23 cellular contexts compared by ENCODE assay signal in the genomic region with DNA sequence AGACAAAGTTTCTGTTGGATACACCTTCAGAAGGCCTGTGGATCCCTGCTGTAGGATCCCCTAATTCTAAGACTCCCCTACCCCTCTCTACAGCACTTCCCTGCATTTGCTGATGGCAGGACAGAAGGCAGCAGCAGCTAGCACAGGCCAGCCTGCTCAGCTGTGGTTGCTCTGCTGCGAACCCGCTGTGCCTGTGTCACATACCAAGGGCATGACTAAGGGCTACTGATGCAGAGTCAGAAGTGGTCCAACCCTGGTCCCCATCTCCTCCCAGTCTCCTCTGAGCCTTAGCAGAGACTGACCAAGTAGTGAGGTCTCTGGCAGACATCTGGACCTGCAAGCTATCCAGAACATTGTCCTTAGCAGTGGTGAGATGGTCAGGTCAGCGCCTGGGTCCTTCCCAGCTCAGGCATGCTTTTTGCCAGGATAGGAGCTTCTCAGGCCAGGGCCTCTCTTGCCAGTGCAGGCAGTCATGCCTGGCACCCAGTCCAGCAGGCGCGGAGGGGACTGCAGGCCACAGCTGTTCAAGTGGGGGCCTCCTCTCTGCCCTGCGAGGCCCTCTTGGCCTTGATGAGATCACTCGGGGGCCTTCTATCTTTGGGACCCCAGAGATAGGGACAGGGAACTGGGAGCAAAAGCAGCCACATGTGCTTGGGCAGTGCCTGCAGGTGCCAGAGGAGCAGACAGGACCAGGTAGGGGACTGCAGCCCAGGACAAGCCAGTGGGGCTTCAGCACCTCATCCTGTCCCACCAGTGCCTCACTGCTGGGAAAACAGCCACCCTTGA.
DNase-seq lines count a peak whose midpoint lies in the region; ATAC-seq and TF ChIP-seq lines count a peak whose summit lies in the region.
"Had no signal": no experiment of that assay in that cellular context is flagged by ENCODE, and none has a peak within 500 bp of the region (broad histone marks: within the 10 kb centered on the region; RNA-seq: fewer than 3 reads in every experiment).

No MANE protein-coding gene starts in this region.

- H3K4me1 Mint-ChIP-seq in activated T-helper 17 cell treated with anti-CD3 and anti-CD28 coated beads, Interleukin-2, amount 50 U/mL, for 72 hours = no peaks in the 10 kb centered on the region
- H3K4me1 Mint-ChIP-seq: activated CD8-positive, alpha-beta memory T cell treated with anti-CD3 and anti-CD28 coated beads, Interleukin-2, amount 10 ng/mL, durations not matched to agents 7 days and 5 days; CD14-positive monocyte had no signal

- TF ChIP-seq CTCF in AG10803 (conservative IDR thresholded peaks at IDR 0.05; ENCODE audit: low read length) (no peak), adrenal gland (IDR thresholded peaks at IDR 0.05) (no peak)

- DNase-seq in AG10803 (ENCODE audit: low read depth) (peak; percentile 3), HS-27A (ENCODE audit: low read depth) (peak; percentile 56), adrenal gland (peak in 4 of 7 donors; percentile 53 to 61 (median 57)), myocyte (ENCODE audit: low read depth) (peak; percentile 58), dedifferentiated amniotic fluid mesenchymal stem cell (ENCODE audit: extremely low spot score) (no peak)
- no peak for DNase-seq in central memory CD4-positive, alpha-beta T cell
- DNase-seq: activated CD4-positive, alpha-beta T cell treated with anti-CD3 and anti-CD28 coated beads for 4 hours; activated CD8-positive, alpha-beta memory T cell treated with anti-CD3 and anti-CD28 coated beads, Interleukin-2, amount 10 ng/mL, durations not matched to agents 7 days and 5 days; effector memory CD8-positive, alpha-beta T cell; GDM1; HCEC 1CT; KBM-7; NCI-H526 treated with DMSO at 0.1 percent for 48 hours; SHP77; sigmoid colon had no signal

- H3K4me1 ChIP-seq in adrenal gland (replicated peaks in 1 of 2) = peaks cover 16 to 17% of the 10 kb centered on the region in 2 donors

- H3K27ac Mint-ChIP-seq in activated T-helper 17 cell treated with anti-CD3 and anti-CD28 coated beads, Interleukin-2, amount 50 U/mL, for 72 hours = no peak overlapping the region
- H3K27ac Mint-ChIP-seq: activated CD8-positive, alpha-beta memory T cell treated with anti-CD3 and anti-CD28 coated beads, Interleukin-2, amount 10 ng/mL, durations not matched to agents 7 days and 5 days; activated naive CD8-positive, alpha-beta T cell; activated T-helper 1 cell treated with anti-CD3 and anti-CD28 coated beads, Interleukin-12 subunit alpha, Interleukin-12 subunit beta, Interleukin-2, Interleukin-4 antibody, amounts not matched to agents 30 ng/mL and 10 ng/mL and 1 ng/mL, durations not matched to agents 14 hours and 24 hours and 36 hours; CD14-positive monocyte; effector memory CD8-positive, alpha-beta T cell; natural killer cell treated with Interleukin-12 subunit alpha and Interleukin-12 subunit beta and Interleukin-15 and Interleukin-18, amount 100 ng/mL, for 72 hours had no signal

- H3K36me3 ChIP-seq in adrenal gland (replicated peaks in 1 of 2) = no peaks in the 10 kb centered on the region
- H3K36me3 ChIP-seq: esophagus muscularis mucosa, sigmoid colon, vagina had no signal

- intact Hi-C loops in adrenal gland (cut with DNase I) = no loop called here

- no peak overlapping the region for H3K4me3 Mint-ChIP-seq in activated T-helper 17 cell treated with anti-CD3 and anti-CD28 coated beads, Interleukin-2, amount 50 U/mL, for 72 hours
- H3K4me3 Mint-ChIP-seq: activated CD8-positive, alpha-beta memory T cell treated with anti-CD3 and anti-CD28 coated beads, Interleukin-2, amount 10 ng/mL, durations not matched to agents 7 days and 5 days; activated naive CD8-positive, alpha-beta T cell; activated T-helper 1 cell treated with anti-CD3 and anti-CD28 coated beads, Interleukin-12 subunit alpha, Interleukin-12 subunit beta, Interleukin-2, Interleukin-4 antibody, amounts not matched to agents 30 ng/mL and 10 ng/mL and 1 ng/mL, durations not matched to agents 14 hours and 24 hours and 36 hours; CD14-positive monocyte; effector memory CD8-positive, alpha-beta T cell; natural killer cell treated with Interleukin-12 subunit alpha and Interleukin-12 subunit beta and Interleukin-15 and Interleukin-18, amount 100 ng/mL, for 72 hours had no signal

- peak overlapping the region in 3 of 5 donors; percentile 45 to 69 (median 56) for H3K27ac ChIP-seq in adrenal gland
- H3K27ac ChIP-seq: esophagus muscularis mucosa, sigmoid colon, vagina had no signal

- no peaks in the 10 kb centered on the region for H3K27me3 Mint-ChIP-seq in activated T-helper 17 cell treated with anti-CD3 and anti-CD28 coated beads, Interleukin-2, amount 50 U/mL, for 72 hours
- H3K27me3 Mint-ChIP-seq: activated CD8-positive, alpha-beta memory T cell treated with anti-CD3 and anti-CD28 coated beads, Interleukin-2, amount 10 ng/mL, durations not matched to agents 7 days and 5 days; activated naive CD8-positive, alpha-beta T cell; effector memory CD8-positive, alpha-beta T cell; natural killer cell treated with Interleukin-12 subunit alpha and Interleukin-12 subunit beta and Interleukin-15 and Interleukin-18, amount 100 ng/mL, for 72 hours had no signal

- WGBS in adrenal gland, 4 donors = 70 to 78% (median 78%) methylated on average over 2 to 7 of the region's 7 CpGs; no CpG with 5 or more reads in 1 of the 4 donors

- H3K27me3 ChIP-seq in adrenal gland = no peaks in the 10 kb centered on the region
- H3K27me3 ChIP-seq: esophagus muscularis mucosa, sigmoid colon, vagina had no signal

- H3K9me3 Mint-ChIP-seq in activated T-helper 17 cell treated with anti-CD3 and anti-CD28 coated beads, Interleukin-2, amount 50 U/mL, for 72 hours = peaks cover under 1% of the 10 kb centered on the region

- H3K4me3 ChIP-seq in AG10803 (ENCODE audit: low read length) (no peak overlapping the region), adrenal gland (no peak overlapping the region)
- H3K4me3 ChIP-seq: esophagus muscularis mucosa, sigmoid colon, vagina had no signal

- H3K36me3 Mint-ChIP-seq in activated T-helper 17 cell treated with anti-CD3 and anti-CD28 coated beads, Interleukin-2, amount 50 U/mL, for 72 hours (ENCODE audit: low read depth) = no peaks in the 10 kb centered on the region
- H3K36me3 Mint-ChIP-seq: activated CD8-positive, alpha-beta memory T cell treated with anti-CD3 and anti-CD28 coated beads, Interleukin-2, amount 10 ng/mL, durations not matched to agents 7 days and 5 days; activated naive CD8-positive, alpha-beta T cell; CD14-positive monocyte had no signal

- ATAC-seq in esophagus mucosa = no peak
- ATAC-seq in activated T-helper 17 cell treated with anti-CD3 and anti-CD28 coated beads, Interleukin-2, amount 50 U/mL, for 72 hours (replicated peaks) = no peak
- ATAC-seq: activated CD8-positive, alpha-beta memory T cell treated with anti-CD3 and anti-CD28 coated beads, Interleukin-2, amount 10 ng/mL, durations not matched to agents 7 days and 5 days; effector memory CD8-positive, alpha-beta T cell had no signal

- no peaks in the 10 kb centered on the region for H3K9me3 ChIP-seq in adrenal gland (replicated peaks in 1 of 3)
- H3K9me3 ChIP-seq: esophagus muscularis mucosa, sigmoid colon, vagina had no signal

- no peak for TF ChIP-seq POLR2A in adrenal gland (IDR thresholded peaks at IDR 0.05)

Comparison
In these comparisons a context has a peak if more than half of its experiments do, and no peak if none do; other contexts are left out.
1. DNase-seq: peak in AG10803 (single experiment), HS-27A (single experiment), adrenal gland (4 of 7) and myocyte (single experiment); none in dedifferentiated amniotic fluid mesenchymal stem cell (single experiment) and central memory CD4-positive, alpha-beta T cell (single experiment).